22 cellular contexts compared by ENCODE assay signal in the genomic region with DNA sequence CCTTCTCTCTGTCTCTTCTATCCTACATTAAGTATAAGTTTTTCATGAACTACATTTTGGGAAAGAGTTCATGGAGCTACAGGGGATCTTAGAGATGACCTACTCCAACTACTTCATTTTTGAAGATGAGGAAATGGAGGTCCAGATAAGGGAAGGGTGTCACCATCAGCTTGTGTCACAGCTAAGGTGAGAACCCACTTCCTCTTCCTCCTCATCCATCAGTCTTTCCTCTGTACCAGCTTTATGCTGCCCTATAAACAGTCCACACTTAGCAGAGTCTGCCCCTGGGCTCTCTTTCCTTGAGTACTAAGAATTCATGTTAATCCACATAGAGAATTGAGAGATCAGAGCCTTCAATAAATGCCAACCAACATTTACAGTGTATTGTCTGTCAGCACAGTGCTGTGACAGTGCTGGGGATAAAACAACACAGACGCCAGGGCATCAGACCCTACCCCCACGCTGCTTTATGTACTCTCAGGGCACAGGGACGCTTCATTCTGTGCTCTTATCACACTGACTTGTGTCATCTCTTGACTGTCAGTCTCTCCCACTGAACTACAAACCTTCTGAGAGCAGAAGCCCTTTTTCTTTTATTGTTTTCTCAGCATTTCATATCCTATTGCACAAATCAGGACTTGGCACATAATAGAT. TPM values are rescaled to one million over a fixed set of nuclear protein-coding genes. Genes with fewer than 3 reads are reported as not detected.
DNase-seq lines count a peak whose midpoint lies in the region; ATAC-seq, FAIRE-seq and TF ChIP-seq lines count a peak whose summit lies in the region.
"Had no signal": no experiment of that assay in that cellular context is flagged by ENCODE, and none has a peak within 500 bp of the region (broad histone marks: within the 10 kb centered on the region; RNA-seq: fewer than 3 reads in every experiment).

No MANE protein-coding gene starts in this region.

- no peak overlapping the region for H3K4me3 ChIP-seq in Karpas-422 (ENCODE audit: low read length)
- H3K4me3 ChIP-seq in colonic mucosa = no peak overlapping the region
- H3K4me3 ChIP-seq in lower leg skin (ENCODE audit: low read depth, poor library complexity, severe bottlenecking) = no peak overlapping the region
- H3K4me3 ChIP-seq: esophagus muscularis mucosa, heart right ventricle, tibial nerve had no signal

- H3K27ac ChIP-seq in Karpas-422 (ENCODE audit: low read length) = no peak overlapping the region
- no peak overlapping the region for H3K27ac ChIP-seq in colonic mucosa
- H3K27ac ChIP-seq: esophagus muscularis mucosa, tibial nerve had no signal

- TF ChIP-seq POLR2A in lower leg skin (IDR thresholded peaks at IDR 0.05) = no peak
- no peak for TF ChIP-seq POLR2A in GM12891 (IDR thresholded peaks at IDR 0.05; ENCODE audit: low read depth, low read length)

- no peak overlapping the region for H3K4me2 ChIP-seq in Karpas-422 (ENCODE audit: low read depth, low read length, poor library complexity, severe bottlenecking)

- FAIRE-seq in GM12891 (lab: Jason Lieb, UNC) = no peak
- FAIRE-seq: G401.6 had no signal

- no peak overlapping the region for H3K9ac ChIP-seq in Karpas-422 (ENCODE audit: low read length)
- no peak overlapping the region for H3K9ac ChIP-seq in colonic mucosa (ENCODE audit: low read depth in 2 of 2, low read length in 2 of 2)

- H3K9me2 ChIP-seq in Karpas-422 (replicated peaks; ENCODE audit: insufficient read depth, low read length) = no peaks in the 10 kb centered on the region

- no peaks in the 10 kb centered on the region for H3K27me3 Mint-ChIP-seq in activated T-helper 17 cell treated with anti-CD3 and anti-CD28 coated beads, Interleukin-2, amount 50 U/mL, for 72 hours
- no peaks in the 10 kb centered on the region for H3K27me3 Mint-ChIP-seq in natural killer cell (ENCODE audit: low read depth in 2 of 2)

- peaks cover 4% of the 10 kb centered on the region for H3K9me3 Mint-ChIP-seq in activated T-helper 17 cell treated with anti-CD3 and anti-CD28 coated beads, Interleukin-2, amount 50 U/mL, for 72 hours
- H3K9me3 Mint-ChIP-seq in natural killer cell = peaks cover 2 to 3% of the 10 kb centered on the region in 2 donors
- H3K9me3 Mint-ChIP-seq: nephron had no signal

- intact Hi-C loops in natural killer cell (cut with micrococcal nuclease) (loop anchor here (1.0 to 10.0 kb wide), 2 partner anchors 39 to 1044 kb away; no protein-coding TSS in a partner anchor), colonic mucosa (cut with DNase I) (no loop called here), lower leg skin (cut with DNase I; ENCODE audit: low total_unique reads) (no loop called here)

- peak overlapping the region; percentile 58 for H3K4me3 Mint-ChIP-seq in activated T-helper 17 cell treated with anti-CD3 and anti-CD28 coated beads, Interleukin-2, amount 50 U/mL, for 72 hours
- H3K4me3 Mint-ChIP-seq in natural killer cell = peak overlapping the region; percentile 95
- H3K4me3 Mint-ChIP-seq: nephron had no signal

- H3K9me3 ChIP-seq in Karpas-422 (ENCODE audit: low read length) (no peaks in the 10 kb centered on the region), colonic mucosa (no peaks in the 10 kb centered on the region)
- H3K9me3 ChIP-seq: Caco-2, esophagus muscularis mucosa, heart right ventricle, tibial nerve had no signal

- peak; percentile 48 for ATAC-seq in activated T-helper 17 cell treated with anti-CD3 and anti-CD28 coated beads, Interleukin-2, amount 50 U/mL, for 72 hours (replicated peaks)
- peak; percentile 50 to 76 (median 62) for ATAC-seq in natural killer cell

- H3K27ac Mint-ChIP-seq in activated T-helper 17 cell treated with anti-CD3 and anti-CD28 coated beads, Interleukin-2, amount 50 U/mL, for 72 hours = peak overlapping the region; percentile 82
- H3K27ac Mint-ChIP-seq in natural killer cell = peak overlapping the region; percentile 94 to 97
- H3K27ac Mint-ChIP-seq: nephron had no signal

- peak; percentile 26 for DNase-seq in SIG-M5 treated with dmso at 0.1 percent for 504 hours (lab: John Stamatoyannopoulos, UW; ENCODE audit: unreplicated experiment)
- DNase-seq in SIG-M5 (lab: John Stamatoyannopoulos, UW) = no peak
- DNase-seq in Karpas-422 = peak; percentile 52
- DNase-seq in natural killer cell = no peak
- no peak for DNase-seq in colonic mucosa
- DNase-seq in lower leg skin (ENCODE audit: low spot score in 2 of 2) = no peak
- no peak for DNase-seq in GM12891 (ENCODE audit: insufficient read length, low spot score)
- DNase-seq: activated CD8-positive, alpha-beta memory T cell treated with anti-CD3 and anti-CD28 coated beads for 24 hours; amygdala; Caco-2; cortex of kidney; heart right ventricle; kidney glomerular epithelial cell; NCI-H2081; NCI-H526 treated with DMSO at 0.1 percent for 48 hours; retina; stimulated activated CD4-positive, alpha-beta T cell treated with anti-CD3 and anti-CD28 coated beads, Interleukin-2, amount 100 ng/mL, for 24 hours had no signal

- H2AFZ ChIP-seq in Karpas-422 (ENCODE audit: low read length) = no peak overlapping the region

- H3K4me1 ChIP-seq in Karpas-422 (ENCODE audit: low read length) (peaks cover 27% of the 10 kb centered on the region), colonic mucosa (no peaks in the 10 kb centered on the region)
- H3K4me1 ChIP-seq: Caco-2, tibial nerve had no signal

- H4K20me1 ChIP-seq in Karpas-422 (ENCODE audit: insufficient read depth, low read depth, low read length) = no peaks in the 10 kb centered on the region; the same call in 1 of the 2 replicates

- peaks cover 34% of the 10 kb centered on the region for H3K4me1 Mint-ChIP-seq in activated T-helper 17 cell treated with anti-CD3 and anti-CD28 coated beads, Interleukin-2, amount 50 U/mL, for 72 hours
- H3K4me1 Mint-ChIP-seq in natural killer cell = peaks cover 89 to 90% of the 10 kb centered on the region in 2 donors
- H3K4me1 Mint-ChIP-seq: nephron had no signal

- TF ChIP-seq CTCF in natural killer cell (IDR thresholded peaks at IDR 0.05) = no peak
- no peak for TF ChIP-seq CTCF in colonic mucosa (IDR thresholded peaks at IDR 0.05)
- no peak for TF ChIP-seq CTCF in lower leg skin (IDR thresholded peaks at IDR 0.05)

- WGBS in lower leg skin, 2 donors = 96 to 97% methylated on average over 3 of the region's 3 CpGs

- H3K36me3 Mint-ChIP-seq in activated T-helper 17 cell treated with anti-CD3 and anti-CD28 coated beads, Interleukin-2, amount 50 U/mL, for 72 hours (ENCODE audit: low read depth) = no peaks in the 10 kb centered on the region
- peaks cover 7% of the 10 kb centered on the region for H3K36me3 Mint-ChIP-seq in natural killer cell

- no peaks in the 10 kb centered on the region for H3K79me2 ChIP-seq in Karpas-422 (ENCODE audit: low read length)

- H3K36me3 ChIP-seq in Karpas-422 (ENCODE audit: insufficient read depth, low read length) (no peaks in the 10 kb centered on the region), colonic mucosa (no peaks in the 10 kb centered on the region)
- H3K36me3 ChIP-seq: esophagus muscularis mucosa, tibial nerve had no signal

- H3K27me3 ChIP-seq in Karpas-422 (ENCODE audit: low read length) (no peaks in the 10 kb centered on the region), colonic mucosa (no peaks in the 10 kb centered on the region)
- H3K27me3 ChIP-seq: esophagus muscularis mucosa, heart right ventricle, tibial nerve had no signal

TF ChIP-seq in GM12891, 5 proteins besides CTCF, POLR2A, EP300 and RAD21:
- TF ChIP-seq PAX5 (IDR thresholded peaks at IDR 0.05; ENCODE audit: insufficient read depth, low read length, severe bottlenecking) = no peak
- TF ChIP-seq SPI1 (IDR thresholded peaks at IDR 0.05; ENCODE audit: low read depth, low read length) = no peak
- no peak for TF ChIP-seq POU2F2 (IDR thresholded peaks at IDR 0.05; ENCODE audit: low read depth, low read length)
- TF ChIP-seq POLR2AphosphoS5 (IDR thresholded peaks at IDR 0.05; ENCODE audit: low read depth, low read length) = no peak
- no peak for TF ChIP-seq TAF1 (IDR thresholded peaks at IDR 0.05; ENCODE audit: low read depth, low read length)

RNA-seq across cellular contexts. Expression of gene ADRB2, which starts 22.1 kb away (rescaled TPM):
- 37.0 and 39.9 TPM in 2 replicates for total RNA-seq in Karpas-422 (2014; rRNA removed; shearing (Covaris generic); ENCODE audit: low replicate concordance)
- total RNA-seq in activated T-helper 17 cell treated with anti-CD3 and anti-CD28 coated beads, Interleukin-2, amount 50 U/mL, for 72 hours = 1 to 10 TPM in 1 of 2 donors, under 1 TPM in 1; 0.74 to 1.1 TPM
- total RNA-seq in natural killer cell (10 to 100 TPM; 47.1 to 78.9 (median 60.7) TPM), colonic mucosa (1 to 10 TPM in 1 of 2 donors, under 1 TPM in 1; 0.94 to 1.2 TPM), lower leg skin (10 to 100 TPM; 31.4 to 90.3 (median 42.9) TPM)
- polyA plus RNA-seq in GM12891 (2012; ENCODE audit: low read depth, missing spikeins) = 0.04 TPM
- total RNA-seq: Caco-2 had no signal

Comparison
In these comparisons a context has a peak if more than half of its experiments do, and no peak if none do; other contexts are left out.
1. DNase-seq: peak in SIG-M5 treated with dmso at 0.1 percent for 504 hours (single experiment) and Karpas-422 (single experiment); none in SIG-M5 (single experiment), natural killer cell (single experiment), colonic mucosa (single experiment), lower leg skin (0 of 2) and GM12891 (single experiment).
2. RNA of gene ADRB2, which starts 22.1 kb away (total RNA-seq): 47.1 to 78.9 TPM in natural killer cell, 31.4 to 90.3 TPM in lower leg skin and 37.0 to 39.9 TPM in Karpas-422; 0.94 to 1.2 TPM in colonic mucosa and 0.74 to 1.1 TPM in activated T-helper 17 cell treated with anti-CD3 and anti-CD28 coated beads, Interleukin-2, amount 50 U/mL, for 72 hours; every median in the first group is over 10 times any median in the second.